16 cellular contexts compared by ENCODE assay signal in genomic region chr5:147450596-147450995, GRCh38. TPM values are rescaled to one million over a fixed set of nuclear protein-coding genes. Genes with fewer than 3 reads are reported as not detected.
DNase-seq lines count a peak whose midpoint lies in the region; ATAC-seq and TF ChIP-seq lines count a peak whose summit lies in the region.
"Had no signal": no experiment of that assay in that cellular context is flagged by ENCODE, and none has a peak within 500 bp of the region (broad histone marks: within the 10 kb centered on the region; RNA-seq: fewer than 3 reads in every experiment).

No MANE protein-coding gene starts in this region.

- TF ChIP-seq POLR2A in transverse colon (IDR thresholded peaks at IDR 0.05): no peak

- intact Hi-C loops in transverse colon (cut with DNase I; ENCODE audit: low total_unique reads): no loop called here

- H3K9me3 ChIP-seq in muscle layer of colon (ENCODE audit: low read length): no peaks in the 10 kb centered on the region
- no peaks in the 10 kb centered on the region for H3K9me3 ChIP-seq in transverse colon
- H3K9me3 ChIP-seq: breast epithelium, psoas muscle had no signal

- no peaks in the 10 kb centered on the region for H3K36me3 ChIP-seq in muscle layer of colon (ENCODE audit: insufficient read depth, low read length)
- H3K36me3 ChIP-seq in transverse colon: no peaks in the 10 kb centered on the region
- H3K36me3 ChIP-seq: breast epithelium had no signal

- TF ChIP-seq CTCF in cardiac fibroblast (IDR thresholded peaks at IDR 0.05; ENCODE audit: low read depth, low read length): peak; percentile 4
- TF ChIP-seq CTCF in transverse colon (IDR thresholded peaks at IDR 0.05): no peak

- peak overlapping the region; percentile 83 for H3K27ac ChIP-seq in muscle layer of colon (ENCODE audit: low read depth, low read length)
- peak overlapping the region; percentile 9 to 97 (median 88) for H3K27ac ChIP-seq in transverse colon
- H3K27ac ChIP-seq: psoas muscle had no signal

- in situ Hi-C loops in transverse colon (cut with MboI; ENCODE audit: low pct_ligation_motif_present in 1 of 4, low pct_unique_long_range_greater_than_20kb in 1 of 4, low sequenced_read_pairs in 3 of 4): loop anchor here in 1 of 4 donors (10.0 kb wide), 1 partner anchor 104 kb away; no protein-coding TSS in a partner anchor

- ATAC-seq in HG03025 (IDR thresholded peaks at IDR 0.05; ENCODE audit: low FRiP score, unreplicated experiment): no peak
- ATAC-seq in HG03460 (IDR thresholded peaks at IDR 0.05; ENCODE audit: unreplicated experiment): no peak
- no peak for ATAC-seq in GM18517 (IDR thresholded peaks at IDR 0.05; ENCODE audit: unreplicated experiment)
- ATAC-seq: left ventricle myocardium superior, psoas muscle had no signal

- DNase-seq in NCI-H82 (lab: John Stamatoyannopoulos, UW): peak; percentile 24
- DNase-seq in NCI-H82 treated with DMSO at 0.1 percent for 48 hours (lab: John Stamatoyannopoulos, UW; ENCODE audit: unreplicated experiment): no peak
- DNase-seq in cardiac fibroblast (ENCODE audit: low read depth in 2 of 2): no peak
- DNase-seq in transverse colon: no peak
- DNase-seq: activated CD8-positive, alpha-beta memory T cell treated with anti-CD3 and anti-CD28 coated beads for 24 hours; C1 segment of cervical spinal cord; left ventricle myocardium superior; NCI-H146; NCI-H2227 treated with DMSO at 0.1 percent for 48 hours; psoas muscle; stimulated activated CD4-positive, alpha-beta T cell treated with anti-CD3 and anti-CD28 coated beads, Interleukin-12 subunit alpha, Interleukin-12 subunit beta, amount 100 ng/mL, for 4 hours had no signal

- H3K4me3 ChIP-seq in cardiac fibroblast (replicated peaks in 1 of 2; ENCODE audit: low read depth in 2 of 2, low read length in 2 of 2): no peak overlapping the region
- no peak overlapping the region for H3K4me3 ChIP-seq in muscle layer of colon (ENCODE audit: low read depth in 1 of 2, low read length in 2 of 2)
- no peak overlapping the region for H3K4me3 ChIP-seq in transverse colon
- H3K4me3 ChIP-seq: psoas muscle had no signal

- H3K4me1 ChIP-seq in muscle layer of colon (ENCODE audit: insufficient read depth, low read length): peaks cover 63% of the 10 kb centered on the region
- H3K4me1 ChIP-seq in transverse colon: peaks cover 4 to 37% (median 15%) of the 10 kb centered on the region in 4 donors

- TF ChIP-seq EP300 in transverse colon (IDR thresholded peaks at IDR 0.05; ENCODE audit: low read depth): no peak

- H3K9ac ChIP-seq in muscle layer of colon (ENCODE audit: low read length): no peak overlapping the region

- H3K27me3 ChIP-seq in muscle layer of colon (ENCODE audit: control insufficient read depth in 1 of 2, insufficient read depth in 2 of 2, low read length in 2 of 2) (no peaks in the 10 kb centered on the region), transverse colon (peaks cover 41% of the 10 kb centered on the region)
- H3K27me3 ChIP-seq: breast epithelium had no signal

RNA-seq across cellular contexts. Expression of gene DPYSL3, which starts 59.3 kb away (rescaled TPM):
- total RNA-seq in transverse colon: 100 to 1,000 TPM in 1 of 4 donors, 10 to 100 TPM in 3; 27.6 to 107 (median 31.4) TPM
